In the genomic region with DNA sequence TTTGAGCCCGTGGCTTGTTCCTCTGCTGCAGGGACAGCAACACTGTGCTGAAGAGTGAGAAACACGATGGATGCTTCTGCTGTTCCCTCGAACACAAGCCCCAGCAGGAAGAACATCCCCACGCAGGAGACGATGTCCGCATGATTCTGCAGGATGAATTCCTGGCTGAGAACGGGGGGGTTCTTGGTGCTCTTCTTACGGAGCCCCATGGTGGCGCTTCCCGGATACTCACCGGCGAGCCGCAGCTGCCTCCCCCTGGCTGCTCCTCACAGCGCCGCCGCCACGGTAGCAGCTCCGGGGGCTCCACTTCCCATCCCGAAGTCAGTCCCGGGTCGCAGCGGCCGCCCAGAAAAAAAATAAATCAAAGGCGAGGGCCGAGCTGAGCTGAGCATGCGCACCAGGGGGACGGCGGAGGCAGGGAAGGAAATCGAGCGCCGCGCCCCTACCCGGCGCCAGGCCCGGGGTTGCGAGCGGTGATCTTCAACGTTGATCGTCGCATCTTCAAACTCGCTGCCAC, we compare ENCODE assay signal across 8 cellular contexts. TPM values are rescaled to one million over a fixed set of nuclear protein-coding genes. Genes with fewer than 3 reads are reported as not detected.
A peak's percentile ranks its signal among the peaks of the same experiment; 100 is the strongest.
DNase-seq lines count a peak whose midpoint lies in the region; ATAC-seq and TF ChIP-seq lines count a peak whose summit lies in the region.

TRAM1L1 (minus strand) TSS at position 392 of the 517 bp plus-strand sequence; CDS start at position 209, 183 bp downstream.

- no TSS peak for BruUV-seq in mammary epithelial cell (replicated peaks; lab: Mats Ljungman, UMichigan)

- H3K27me3 ChIP-seq in mammary epithelial cell (ENCODE audit: insufficient read depth, low read length) (no peaks in the 10 kb centered on the region), iPS-20b (ENCODE audit: insufficient read depth, low read length) (no peaks in the 10 kb centered on the region), gastrocnemius medialis (peaks cover 0 to 3% (median 0%) of the 10 kb centered on the region in 3 donors)

- H3K36me3 ChIP-seq in HEK293 (ENCODE audit: control insufficient read depth in 2 of 2, insufficient read depth in 1 of 2, low read length in 2 of 2) (no peaks in the 10 kb centered on the region), mammary epithelial cell (ENCODE audit: insufficient read depth, low read length) (no peaks in the 10 kb centered on the region), iPS-20b (ENCODE audit: insufficient read depth, low read depth, low read length) (no peaks in the 10 kb centered on the region), gastrocnemius medialis (no peaks in the 10 kb centered on the region)

- peak within 1 kb of the TSS; percentile 92 for H2AFZ ChIP-seq in mammary epithelial cell (ENCODE audit: low read depth, low read length)

- H3K9ac ChIP-seq in mammary epithelial cell (ENCODE audit: insufficient read depth, low read length) (peak within 1 kb of the TSS; percentile 12), iPS-20b (ENCODE audit: low read depth, low read length) (peak within 1 kb of the TSS; percentile 69; the same call in 1 of the 2 replicates)

- H3K27ac ChIP-seq in HEK293 (ENCODE audit: extremely low read depth, low read depth, low read length): no peak within 1 kb of the TSS; the same call in 1 of the 2 replicates
- no peak within 1 kb of the TSS for H3K27ac ChIP-seq in mammary epithelial cell (ENCODE audit: insufficient read depth, low read depth, low read length)
- H3K27ac ChIP-seq in iPS-20b (ENCODE audit: low read length): no peak within 1 kb of the TSS
- no peak within 1 kb of the TSS for H3K27ac ChIP-seq in gastrocnemius medialis

- H3K4me3 ChIP-seq in HEK293 (ENCODE audit: low read depth, low read length) (peak within 1 kb of the TSS; percentile 54), mammary epithelial cell (replicated peaks in 1 of 3; ENCODE audit: insufficient read depth in 1 of 3, low read depth in 2 of 3, low read length in 3 of 3) (peak within 1 kb of the TSS; percentile 62 to 69 (median 67)), iPS-20b (ENCODE audit: low read length) (peak within 1 kb of the TSS; percentile 77), gastrocnemius medialis (peak within 1 kb of the TSS; percentile 40 to 62 (median 58))

- peak within 1 kb of the TSS; percentile 80 for H3K4me2 ChIP-seq in mammary epithelial cell (ENCODE audit: insufficient read depth, low read depth, low read length)

- TF ChIP-seq CTCF in HEK293 (tag by site-specific recombination; IDR thresholded peaks at IDR 0.05) (no peak), mammary epithelial cell (conservative IDR thresholded peaks at IDR 0.05 in 1 of 2, IDR thresholded peaks at IDR 0.05 in 1 of 2; ENCODE audit: extremely low read depth in 1 of 2, insufficient read depth in 1 of 2, low read depth in 1 of 2, low read length in 2 of 2) (peak in 1 of 2 donors; percentile 24), gastrocnemius medialis (IDR thresholded peaks at IDR 0.05 in 4 of 5, conservative IDR thresholded peaks at IDR 0.05 in 1 of 5) (no peak)

- H3K9me3 ChIP-seq in HEK293 (ENCODE audit: control insufficient read depth, insufficient read depth, low read depth, low read length) (no peaks in the 10 kb centered on the region), mammary epithelial cell (replicated peaks; ENCODE audit: insufficient read depth, low read length) (no peaks in the 10 kb centered on the region), iPS-20b (ENCODE audit: insufficient read depth, low read depth, low read length) (no peaks in the 10 kb centered on the region), gastrocnemius medialis (no peaks in the 10 kb centered on the region)

- CTCF ChIA-PET in HEK293 (lab: Yijun Ruan, JAX): no interaction called here
- CTCF ChIA-PET in mammary epithelial cell (lab: Charles Lee; ENCODE audit: low non-redundant PET): no interaction called here

- WGBS in mammary epithelial cell (ENCODE audit: low coverage, missing lambda C conversion rate): 1% methylated on average over 19 of the region's 41 CpGs

- in situ Hi-C loops in mammary epithelial cell (cut with MboI; ENCODE audit: low sequenced_read_pairs in 2 of 2): no loop called here
- in situ Hi-C loops in gastrocnemius medialis (cut with MboI; ENCODE audit: low sequenced_read_pairs in 4 of 4): no loop called here

- no peaks in the 10 kb centered on the region for H4K20me1 ChIP-seq in mammary epithelial cell (ENCODE audit: insufficient read depth, low read length)

- ATAC-seq in gastrocnemius medialis (no peak), GM19455 (IDR thresholded peaks at IDR 0.05; ENCODE audit: unreplicated experiment) (no peak), HG02763 (IDR thresholded peaks at IDR 0.05; ENCODE audit: unreplicated experiment) (no peak)

- no peaks in the 10 kb centered on the region for H3K79me2 ChIP-seq in mammary epithelial cell (ENCODE audit: insufficient read depth, low read length)

- no peaks in the 10 kb centered on the region for H3K4me1 ChIP-seq in HEK293 (ENCODE audit: control insufficient read depth, insufficient read depth, low read length)
- H3K4me1 ChIP-seq in mammary epithelial cell (ENCODE audit: insufficient read depth, low read length): no peaks in the 10 kb centered on the region
- H3K4me1 ChIP-seq in iPS-20b (ENCODE audit: insufficient read depth, low read length): peaks cover 5% of the 10 kb centered on the region; the same call in 1 of the 2 replicates
- H3K4me1 ChIP-seq in gastrocnemius medialis: no peaks in the 10 kb centered on the region

- dilution Hi-C loops in mammary epithelial cell (cut with HindIII; ENCODE audit: low sequenced_read_pairs): no loop called here

- intact Hi-C loops in mammary epithelial cell (cut with micrococcal nuclease): no loop called here
- intact Hi-C loops in gastrocnemius medialis (cut with DNase I; ENCODE audit: low total_unique reads): no loop called here

- POLR2A ChIA-PET in HEK293 (lab: Yijun Ruan, JAX): no interaction called here

- DNase-seq in COR-L47 (lab: John Stamatoyannopoulos, UW): peak; percentile 82
- DNase-seq in NCI-H748 treated with DMSO at 0.1 percent for 48 hours (lab: John Stamatoyannopoulos, UW): peak; percentile 47
- peak; percentile 41 for DNase-seq in mammary epithelial cell
- no peak for DNase-seq in gastrocnemius medialis

- TF ChIP-seq POLR2A in gastrocnemius medialis (IDR thresholded peaks at IDR 0.05): no peak

TF ChIP-seq in HEK293, 187 proteins besides CTCF, POLR2A, EP300 and RAD21 (continues in another document):
- TF ChIP-seq ZBTB20 (tag by site-specific recombination; IDR thresholded peaks at IDR 0.05): peak; percentile 18; the same call in 1 of the 2 replicates
- peak; percentile 97 for TF ChIP-seq ZBTB17 (tag by site-specific recombination; IDR thresholded peaks at IDR 0.05)
- TF ChIP-seq, protein P1, sequence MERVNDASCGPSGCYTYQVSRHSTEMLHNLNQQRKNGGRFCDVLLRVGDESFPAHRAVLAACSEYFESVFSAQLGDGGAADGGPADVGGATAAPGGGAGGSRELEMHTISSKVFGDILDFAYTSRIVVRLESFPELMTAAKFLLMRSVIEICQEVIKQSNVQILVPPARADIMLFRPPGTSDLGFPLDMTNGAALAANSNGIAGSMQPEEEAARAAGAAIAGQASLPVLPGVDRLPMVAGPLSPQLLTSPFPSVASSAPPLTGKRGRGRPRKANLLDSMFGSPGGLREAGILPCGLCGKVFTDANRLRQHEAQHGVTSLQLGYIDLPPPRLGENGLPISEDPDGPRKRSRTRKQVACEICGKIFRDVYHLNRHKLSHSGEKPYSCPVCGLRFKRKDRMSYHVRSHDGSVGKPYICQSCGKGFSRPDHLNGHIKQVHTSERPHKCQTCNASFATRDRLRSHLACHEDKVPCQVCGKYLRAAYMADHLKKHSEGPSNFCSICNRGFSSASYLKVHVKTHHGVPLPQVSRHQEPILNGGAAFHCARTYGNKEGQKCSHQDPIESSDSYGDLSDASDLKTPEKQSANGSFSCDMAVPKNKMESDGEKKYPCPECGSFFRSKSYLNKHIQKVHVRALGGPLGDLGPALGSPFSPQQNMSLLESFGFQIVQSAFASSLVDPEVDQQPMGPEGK (tag by site-specific recombination; IDR thresholded peaks at IDR 0.05): peak; percentile 22; the same call in 1 of the 2 replicates
- TF ChIP-seq ZNF362 (tag by site-specific recombination; IDR thresholded peaks at IDR 0.05): peak; percentile 35; the same call in 1 of the 2 replicates
- TF ChIP-seq KLF1 (tag by site-specific recombination; IDR thresholded peaks at IDR 0.05): no peak
- no peak for TF ChIP-seq GLIS1 (tag by site-specific recombination; IDR thresholded peaks at IDR 0.05)

RNA-seq across cellular contexts. Expression of gene TRAM1L1, which starts in this region (rescaled TPM):
- total RNA-seq in mammary epithelial cell (1 to 10 TPM; 1.1 to 2.8 TPM), gastrocnemius medialis (under 1 TPM in 2 of 4 donors, not detected in 2; 0.18 to 0.32 TPM)
- 0.88 TPM for polyA plus RNA-seq in mammary epithelial cell
- not detected for polyA minus RNA-seq in mammary epithelial cell

Comparison
In these comparisons a context has a peak if more than half of its experiments do, and no peak if none do; other contexts are left out.
1. DNase-seq: peak in COR-L47 (single experiment), NCI-H748 treated with DMSO at 0.1 percent for 48 hours (single experiment) and mammary epithelial cell (single experiment); none in gastrocnemius medialis (0 of 2).
2. Peak in every context shown above with its lines, with median percentiles within 50 percentile points of each other: H3K4me3 ChIP-seq.